In the genomic region with DNA sequence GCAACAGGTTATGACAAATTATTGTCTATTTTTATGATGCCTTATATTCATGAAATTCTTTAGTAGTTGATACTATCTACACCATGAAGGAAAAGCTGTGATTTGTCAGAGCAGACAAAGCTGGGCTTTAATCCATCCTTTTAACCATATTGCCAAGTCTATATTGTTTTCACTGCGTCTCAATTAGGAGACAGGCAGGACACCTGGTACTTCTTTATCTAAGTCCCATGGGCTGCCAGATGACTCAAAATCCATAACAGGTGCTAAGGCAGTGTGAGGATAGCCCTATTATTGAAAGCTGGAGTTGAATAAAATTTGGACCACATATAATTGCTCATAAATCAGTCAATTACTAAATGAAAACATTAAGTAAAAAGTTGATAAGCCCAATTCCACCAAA, we compare ENCODE assay signal across 17 cellular contexts. TPM values are rescaled to one million over a fixed set of nuclear protein-coding genes. Genes with fewer than 3 reads are reported as not detected.
"Had no signal": no experiment of that assay in that cellular context is flagged by ENCODE, and none has a peak within 500 bp of the region (broad histone marks: within the 10 kb centered on the region; RNA-seq: fewer than 3 reads in every experiment).

No MANE protein-coding gene starts in this region.

- H3K27me3 Mint-ChIP-seq: activated CD4-positive, alpha-beta memory T cell treated with anti-CD3 and anti-CD28 coated beads for 36 hours; activated naive CD8-positive, alpha-beta T cell; naive thymus-derived CD4-positive, alpha-beta T cell; stimulated activated memory B cell treated with anti-CD40 and anti-IgM and Interleukin-4, amounts not matched to agents 10 μg/mL and 1 μg/mL and 100 μg/mL, for 72 hours had no signal

- H3K4me1 ChIP-seq: right atrium auricular region, uterus had no signal

- H3K27me3 ChIP-seq: right atrium auricular region, tibial artery, uterus had no signal

- H3K4me3 ChIP-seq: right atrium auricular region, smooth muscle cell, tibial artery, uterus had no signal

- H3K9me3 ChIP-seq: right atrium auricular region, tibial artery, uterus had no signal

- ATAC-seq: activated T-cell treated with anti-CD3 and anti-CD28 coated beads, Interleukin-2, amount 50 U/mL, for 4 hours; esophagus mucosa; left cardiac atrium; naive thymus-derived CD4-positive, alpha-beta T cell; stimulated activated memory B cell treated with anti-CD40 and anti-IgM and Interleukin-4, amounts not matched to agents 10 μg/mL and 1 μg/mL and 100 μg/mL, for 72 hours had no signal

- H3K27ac ChIP-seq: right atrium auricular region, tibial artery, uterus had no signal

- H3K27ac Mint-ChIP-seq: activated CD4-positive, alpha-beta memory T cell treated with anti-CD3 and anti-CD28 coated beads for 36 hours; activated naive CD8-positive, alpha-beta T cell; naive thymus-derived CD4-positive, alpha-beta T cell; stimulated activated memory B cell treated with anti-CD40 and anti-IgM and Interleukin-4, amounts not matched to agents 10 μg/mL and 1 μg/mL and 100 μg/mL, for 72 hours had no signal

- H3K9me3 Mint-ChIP-seq: activated CD4-positive, alpha-beta memory T cell treated with anti-CD3 and anti-CD28 coated beads for 36 hours; activated T-cell treated with anti-CD3 and anti-CD28 coated beads, Interleukin-2, amount 50 U/mL, for 4 hours; naive thymus-derived CD4-positive, alpha-beta T cell; stimulated activated memory B cell treated with anti-CD40 and anti-IgM and Interleukin-4, amounts not matched to agents 10 μg/mL and 1 μg/mL and 100 μg/mL, for 72 hours had no signal

- H3K4me3 Mint-ChIP-seq: activated CD4-positive, alpha-beta memory T cell treated with anti-CD3 and anti-CD28 coated beads for 36 hours; activated naive CD8-positive, alpha-beta T cell; activated T-cell treated with anti-CD3 and anti-CD28 coated beads, Interleukin-2, amount 50 U/mL, for 4 hours; naive thymus-derived CD4-positive, alpha-beta T cell; stimulated activated memory B cell treated with anti-CD40 and anti-IgM and Interleukin-4, amounts not matched to agents 10 μg/mL and 1 μg/mL and 100 μg/mL, for 72 hours had no signal

- H3K4me1 Mint-ChIP-seq: naive thymus-derived CD4-positive, alpha-beta T cell; stimulated activated memory B cell treated with anti-CD40 and anti-IgM and Interleukin-4, amounts not matched to agents 10 μg/mL and 1 μg/mL and 100 μg/mL, for 72 hours had no signal

- H3K4me2 ChIP-seq: smooth muscle cell had no signal

- DNase-seq: activated CD4-positive, alpha-beta memory T cell treated with anti-CD3 and anti-CD28 coated beads for 36 hours; activated CD4-positive, alpha-beta T cell treated with anti-CD3 and anti-CD28 coated beads for 1 hour; activated effector memory CD4-positive, alpha-beta T cell treated with anti-CD3 and anti-CD28 coated beads, Interleukin-2, amount 50 U/mL, for 16 hours; activated T-cell treated with anti-CD3 and anti-CD28 coated beads, Interleukin-2, amount 50 U/mL, for 4 hours; left cardiac atrium; naive thymus-derived CD4-positive, alpha-beta T cell; posterior cingulate gyrus; tibial artery; uterus had no signal

- H3K36me3 ChIP-seq: right atrium auricular region, tibial artery, uterus had no signal

- H3K36me3 Mint-ChIP-seq: activated CD4-positive, alpha-beta memory T cell treated with anti-CD3 and anti-CD28 coated beads for 36 hours; stimulated activated memory B cell treated with anti-CD40 and anti-IgM and Interleukin-4, amounts not matched to agents 10 μg/mL and 1 μg/mL and 100 μg/mL, for 72 hours had no signal

RNA-seq across cellular contexts. Expression of a gene that starts 22.6 kb away (rescaled TPM):
- total RNA-seq: activated CD4-positive, alpha-beta memory T cell treated with anti-CD3 and anti-CD28 coated beads for 36 hours; activated T-cell treated with anti-CD3 and anti-CD28 coated beads, Interleukin-2, amount 50 U/mL, for 4 hours; dermis microvascular lymphatic vessel endothelial cell; esophagus mucosa; fibroblast of villous mesenchyme; left cardiac atrium; lung microvascular endothelial cell; naive thymus-derived CD4-positive, alpha-beta T cell; right atrium auricular region; smooth muscle cell had no signal
